9 cellular contexts compared by ENCODE assay signal in the genomic region with DNA sequence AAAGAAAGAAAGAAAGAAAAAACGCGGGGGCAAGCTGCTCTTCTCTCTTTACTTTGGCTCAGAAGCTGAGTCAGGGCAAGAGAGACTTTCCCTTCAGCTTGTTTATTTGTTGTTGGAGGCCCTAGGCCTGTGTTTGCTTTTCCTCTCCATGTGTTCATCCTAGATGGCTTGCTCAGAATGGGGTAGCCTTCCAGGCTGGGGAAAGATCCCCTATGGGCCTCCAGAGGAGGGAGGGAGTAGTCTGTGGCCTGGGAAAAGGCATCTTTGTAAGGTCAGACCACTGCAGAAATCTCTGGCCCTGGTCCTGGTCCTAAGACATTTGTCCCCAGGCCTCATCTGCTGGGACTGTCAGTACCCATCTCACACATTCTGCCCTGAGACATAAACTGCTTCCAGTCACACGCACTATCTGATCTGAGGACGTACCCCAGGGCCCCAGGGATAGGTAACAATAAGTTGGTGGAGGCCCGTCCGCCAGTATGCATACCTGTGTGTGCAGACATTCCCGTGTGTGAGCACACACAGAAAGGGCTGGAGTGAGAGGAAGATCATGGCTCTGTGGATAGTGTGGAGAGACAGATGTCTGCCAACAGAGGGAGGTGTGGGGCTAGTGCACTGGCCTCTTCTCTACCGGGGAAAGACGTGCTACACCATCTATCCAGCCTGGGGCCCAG. TPM values are rescaled to one million over a fixed set of nuclear protein-coding genes. Genes with fewer than 3 reads are reported as not detected.
A peak's percentile ranks its signal among the peaks of the same experiment; 100 is the strongest.
DNase-seq lines count a peak whose midpoint lies in the region; ATAC-seq, FAIRE-seq and TF ChIP-seq lines count a peak whose summit lies in the region.
"Had no signal": no experiment of that assay in that cellular context is flagged by ENCODE, and none has a peak within 500 bp of the region (broad histone marks: within the 10 kb centered on the region; RNA-seq: fewer than 3 reads in every experiment).

No MANE protein-coding gene starts in this region.

- FAIRE-seq in HTR-8/SVneo (lab: Jason Lieb, UNC) (no peak), GM12878 (lab: Jason Lieb, UNC) (no peak)

- no peak overlapping the region for H3K27ac Mint-ChIP-seq in stimulated activated naive B cell treated with anti-CD40 and anti-IgM and Interleukin-4, amounts not matched to agents 10 μg/mL and 1 μg/mL and 100 μg/mL, for 72 hours

- TF ChIP-seq EP300 in GM12878 (IDR thresholded peaks at IDR 0.05; ENCODE audit: borderline replicate concordance in 1 of 2, control insufficient read depth in 1 of 2, low read depth in 2 of 2, low read length in 2 of 2): no peak

- SMC1A ChIA-PET in GM12878 (lab: Charles Lee; ENCODE audit: uncharacterized antibody, unreplicated experiment): interaction anchor here (0.5 to 17.4 kb wide), 12 partner anchors 8 to 177 kb away, joined by 3 to 277 read pairs (median 6); no protein-coding TSS in a partner anchor

- H3K36me3 Mint-ChIP-seq in stimulated activated naive B cell treated with anti-CD40 and anti-IgM and Interleukin-4, amounts not matched to agents 10 μg/mL and 1 μg/mL and 100 μg/mL, for 72 hours: no peaks in the 10 kb centered on the region
- H3K36me3 Mint-ChIP-seq: activated naive CD4-positive, alpha-beta T cell treated with anti-CD3 and anti-CD28 coated beads, Interleukin-2, amount 50 U/mL, for 24 hours had no signal

- TF ChIP-seq POLR2A in GM12878 (IDR thresholded peaks at IDR 0.05; ENCODE audit: low read depth, low read length): no peak

- POLR2A ChIA-PET in GM12878 (lab: Charles Lee): interaction anchor here (0.7 to 1.2 kb wide), 3 partner anchors 96 to 139 kb away, joined by 3 read pairs; no protein-coding TSS in a partner anchor

- H3K4me2 ChIP-seq in GM12878 (ENCODE audit: control insufficient read depth, insufficient read depth): no peak overlapping the region

- RAD21 ChIA-PET in GM12878 (lab: Charles Lee; ENCODE audit: unreplicated experiment): interaction anchor here (1.0 to 18.1 kb wide), 9 partner anchors 9 to 177 kb away, joined by 3 to 214 read pairs (median 5); a partner anchor contains a TSS

- TF ChIP-seq CTCF in GM12878 (IDR thresholded peaks at IDR 0.05 in 2 of 3, conservative IDR thresholded peaks at IDR 0.05 in 1 of 3; ENCODE audit: control insufficient read depth in 2 of 3, extremely low read depth in 1 of 3, insufficient read depth in 1 of 3, low read depth in 3 of 3, low read length in 3 of 3): peak; percentile 56 to 83 (median 78)

- CTCF ChIA-PET in GM12878 (lab: Yijun Ruan, JAX): interaction anchor here (0.8 to 14.9 kb wide), 17 partner anchors 9 to 676 kb away, joined by 3 to 312 read pairs (median 5); a partner anchor contains a TSS

- no peaks in the 10 kb centered on the region for H3K9me3 Mint-ChIP-seq in stimulated activated naive B cell treated with anti-CD40 and anti-IgM and Interleukin-4, amounts not matched to agents 10 μg/mL and 1 μg/mL and 100 μg/mL, for 72 hours
- H3K9me3 Mint-ChIP-seq: activated naive CD4-positive, alpha-beta T cell treated with anti-CD3 and anti-CD28 coated beads, Interleukin-2, amount 50 U/mL, for 24 hours had no signal

- no peak overlapping the region for H3K9ac ChIP-seq in GM12878 (ENCODE audit: control insufficient read depth, insufficient read depth, low read length)

- TF ChIP-seq RAD21 in GM12878 (IDR thresholded peaks at IDR 0.05; ENCODE audit: insufficient read depth, low read depth, low read length): peak; percentile 68

- no peak overlapping the region for H3K4me3 ChIP-seq in GM12878

- no TSS peak for BruUV-seq in GM12878 (replicated peaks; lab: Mats Ljungman, UMichigan)

- intact Hi-C loops in GM12878 (cut with micrococcal nuclease; ENCODE audit: unreplicated experiment): no loop called here

- H3K27me3 ChIP-seq in GM12878 (replicated peaks in 1 of 2; ENCODE audit: control insufficient read depth in 2 of 2, insufficient read depth in 2 of 2, low read length in 1 of 2): no peaks in the 10 kb centered on the region

- ATAC-seq in GM12878: peak; percentile 49
- ATAC-seq in stimulated activated naive B cell treated with anti-CD40 and anti-IgM and Interleukin-4, amounts not matched to agents 10 μg/mL and 1 μg/mL and 100 μg/mL, for 72 hours (replicated peaks): no peak
- ATAC-seq in GM19397 (IDR thresholded peaks at IDR 0.05; ENCODE audit: unreplicated experiment): no peak

- WGBS in GM12878 (ENCODE audit: insufficient coverage, insufficient replicate concordance, low lambda C conversion rate, missing lambda C conversion rate): 28% methylated on average over 9 of the region's 9 CpGs

- no peak overlapping the region for H3K27ac ChIP-seq in GM12878 (ENCODE audit: control insufficient read depth, insufficient read depth)

- no peaks in the 10 kb centered on the region for H3K36me3 ChIP-seq in GM12878 (ENCODE audit: control insufficient read depth in 2 of 2, insufficient read depth in 2 of 2, low read length in 1 of 2)

- in situ Hi-C loops in GM12878 (cut with MboI): loop anchor here (5.0 kb wide), 2 partner anchors 90 to 165 kb away; no protein-coding TSS in a partner anchor

- no peak overlapping the region for H3K4me3 Mint-ChIP-seq in stimulated activated naive B cell treated with anti-CD40 and anti-IgM and Interleukin-4, amounts not matched to agents 10 μg/mL and 1 μg/mL and 100 μg/mL, for 72 hours
- H3K4me3 Mint-ChIP-seq: activated naive CD4-positive, alpha-beta T cell treated with anti-CD3 and anti-CD28 coated beads, Interleukin-2, amount 50 U/mL, for 24 hours had no signal

- H2AFZ ChIP-seq in GM12878 (ENCODE audit: control insufficient read depth, low read depth, low read length): no peak overlapping the region

- H3K4me1 Mint-ChIP-seq in stimulated activated naive B cell treated with anti-CD40 and anti-IgM and Interleukin-4, amounts not matched to agents 10 μg/mL and 1 μg/mL and 100 μg/mL, for 72 hours: peaks cover 39 to 48% of the 10 kb centered on the region in 2 donors

- no peaks in the 10 kb centered on the region for H3K27me3 Mint-ChIP-seq in stimulated activated naive B cell treated with anti-CD40 and anti-IgM and Interleukin-4, amounts not matched to agents 10 μg/mL and 1 μg/mL and 100 μg/mL, for 72 hours
- H3K27me3 Mint-ChIP-seq: activated naive CD4-positive, alpha-beta T cell treated with anti-CD3 and anti-CD28 coated beads, Interleukin-2, amount 50 U/mL, for 24 hours had no signal

- H3K4me1 ChIP-seq in GM12878 (ENCODE audit: control insufficient read depth, insufficient read depth, low read length): peaks cover 22% of the 10 kb centered on the region

- H3K9me3 ChIP-seq in GM12878 (replicated peaks; ENCODE audit: control insufficient read depth, insufficient read depth, low read length): no peaks in the 10 kb centered on the region

- DNase-seq in EL (peak; percentile 68), HTR-8/SVneo (ENCODE audit: insufficient read length, low spot score) (peak; percentile 89), SKM-1 (lab: John Stamatoyannopoulos, UW; ENCODE audit: unreplicated experiment) (peak; percentile 33), GM12878 (ENCODE audit: low read depth, low spot score) (no peak), iPS-NIHi7 (ENCODE audit: extremely low spot score) (peak; percentile 83)
- DNase-seq in stimulated activated CD4-positive, alpha-beta T cell treated with anti-CD3 and anti-CD28 coated beads, Interleukin-2, amount 100 ng/mL, for 4 hours (ENCODE audit: low read depth): peak; percentile 39
- DNase-seq in stimulated activated naive B cell treated with anti-CD40 and anti-IgM and Interleukin-4, amounts not matched to agents 10 μg/mL and 1 μg/mL and 100 μg/mL, for 72 hours: no peak

- H3K79me2 ChIP-seq in GM12878 (ENCODE audit: control insufficient read depth, insufficient read depth, low read length): peaks cover 11% of the 10 kb centered on the region

- H4K20me1 ChIP-seq in GM12878 (ENCODE audit: control insufficient read depth, insufficient read depth): no peaks in the 10 kb centered on the region

RNA-seq across cellular contexts. Expression of a gene that starts 4.9 kb away (rescaled TPM):
- 120 and 125 TPM in 2 replicates for total RNA-seq in GM12878 (2013; cell fraction: nucleolus; rRNA removed)
- 108 and 117 TPM in 2 replicates for total RNA-seq in GM12878 (2014; rRNA removed)
- 91.3 and 103 TPM in 2 replicates for total RNA-seq in GM12878 (2014; rRNA removed; fragmentation: Illumina TruSeq; extraction: Trizol)
- 171 and 188 TPM in 2 replicates for total RNA-seq in GM12878 (2021)
- polyA plus RNA-seq in GM12878 (2011; ENCODE audit: low read depth): 65.1 TPM
- 250 and 279 TPM in 2 replicates for polyA plus RNA-seq in GM12878 (2011; rRNA removed)
- polyA plus RNA-seq in GM12878 (2011; cell fraction: cytosol; rRNA removed): 198 and 249 TPM in 2 replicates
- polyA plus RNA-seq in GM12878 (2011; cell fraction: nucleus; rRNA removed): 86.6 and 104 TPM in 2 replicates
- 88.3 and 146 TPM in 2 replicates for polyA plus RNA-seq in GM12878 (2012)
- 181 and 230 TPM in 2 replicates for polyA plus RNA-seq in GM12878 (2014; fragmentation: Illumina TruSeq; extraction: Trizol)
- polyA plus RNA-seq in GM12878 (2014; fragmentation: Nextera tagmentation; extraction: Ambion mirVana): 10 to 100 TPM; 77.5 to 86.1 TPM
- polyA plus RNA-seq in GM12878 (2014; rRNA removed): 119 and 131 TPM in 2 replicates
- polyA plus RNA-seq in GM12878 (2016; fragmentation: Nextera tagmentation; extraction: Ambion mirVana): 10 to 100 TPM; 68.7 to 70.2 TPM
- polyA minus RNA-seq in GM12878 (2011; rRNA and poly(A)+ RNA removed): 294 and 320 TPM in 2 replicates
- 122 TPM in 2 replicates for polyA minus RNA-seq in GM12878 (2011; cell fraction: cytosol; rRNA and poly(A)+ RNA removed)
- 31.3 and 34.6 TPM in 2 replicates for polyA minus RNA-seq in GM12878 (2011; cell fraction: nucleus; rRNA and poly(A)+ RNA removed)

RNA-seq across cellular contexts. Expression of a gene that starts 12.1 kb away (rescaled TPM):
- total RNA-seq in GM12878 (2013; cell fraction: nucleolus; rRNA removed): not detected in 2 replicates
- total RNA-seq in GM12878 (2014; rRNA removed): 0.17 and 0.22 TPM in 2 replicates
- 0.14 TPM in 1 of 2 replicates, not detected in the other for total RNA-seq in GM12878 (2014; rRNA removed; fragmentation: Illumina TruSeq; extraction: Trizol)
- 0.05 and 0.08 TPM in 2 replicates for total RNA-seq in GM12878 (2021)
- not detected for polyA plus RNA-seq in GM12878 (2011; ENCODE audit: low read depth)
- polyA plus RNA-seq in GM12878 (2011; rRNA removed): 0.05 and 0.06 TPM in 2 replicates
- polyA plus RNA-seq in GM12878 (2011; cell fraction: cytosol; rRNA removed): 0.03 and 0.06 TPM in 2 replicates
- 0.24 and 0.35 TPM in 2 replicates for polyA plus RNA-seq in GM12878 (2011; cell fraction: nucleus; rRNA removed)
- polyA plus RNA-seq in GM12878 (2012): 0.07 TPM in 1 of 2 replicates, not detected in the other
- polyA plus RNA-seq in GM12878 (2014; fragmentation: Illumina TruSeq; extraction: Trizol): 0.09 and 0.27 TPM in 2 replicates
- polyA plus RNA-seq in GM12878 (2014; fragmentation: Nextera tagmentation; extraction: Ambion mirVana): not detected
- not detected in 2 replicates for polyA plus RNA-seq in GM12878 (2014; rRNA removed)
- not detected for polyA plus RNA-seq in GM12878 (2016; fragmentation: Nextera tagmentation; extraction: Ambion mirVana)
- not detected in 2 replicates for polyA minus RNA-seq in GM12878 (2011; rRNA and poly(A)+ RNA removed)
- not detected in 2 replicates for polyA minus RNA-seq in GM12878 (2011; cell fraction: cytosol; rRNA and poly(A)+ RNA removed)
- polyA minus RNA-seq in GM12878 (2011; cell fraction: nucleus; rRNA and poly(A)+ RNA removed): not detected in 2 replicates

RNA-seq across cellular contexts. Expression of a gene that starts 55.6 kb away (rescaled TPM):
- total RNA-seq in GM12878 (2013; cell fraction: nucleolus; rRNA removed): 9.0 and 14.8 TPM in 2 replicates
- total RNA-seq in GM12878 (2014; rRNA removed): 75.0 and 79.8 TPM in 2 replicates
- 66.2 and 75.1 TPM in 2 replicates for total RNA-seq in GM12878 (2014; rRNA removed; fragmentation: Illumina TruSeq; extraction: Trizol)
- total RNA-seq in GM12878 (2021): 54.4 and 58.6 TPM in 2 replicates
- polyA plus RNA-seq in GM12878 (2011; ENCODE audit: low read depth): 37.9 TPM
- polyA plus RNA-seq in GM12878 (2011; rRNA removed): 71.7 and 117 TPM in 2 replicates
- polyA plus RNA-seq in GM12878 (2011; cell fraction: cytosol; rRNA removed): 24.1 and 29.0 TPM in 2 replicates
- polyA plus RNA-seq in GM12878 (2011; cell fraction: nucleus; rRNA removed): 17.1 and 21.6 TPM in 2 replicates
- polyA plus RNA-seq in GM12878 (2012): 58.3 and 73.0 TPM in 2 replicates
- 66.9 and 71.3 TPM in 2 replicates for polyA plus RNA-seq in GM12878 (2014; fragmentation: Illumina TruSeq; extraction: Trizol)
- 100 to 1,000 TPM; 106 to 120 TPM for polyA plus RNA-seq in GM12878 (2014; fragmentation: Nextera tagmentation; extraction: Ambion mirVana)
- 79.2 and 94.4 TPM in 2 replicates for polyA plus RNA-seq in GM12878 (2014; rRNA removed)
- polyA plus RNA-seq in GM12878 (2016; fragmentation: Nextera tagmentation; extraction: Ambion mirVana): 100 to 1,000 TPM; 147 to 164 TPM
- 10.4 and 14.8 TPM in 2 replicates for polyA minus RNA-seq in GM12878 (2011; rRNA and poly(A)+ RNA removed)
- 5.7 and 10.3 TPM in 2 replicates for polyA minus RNA-seq in GM12878 (2011; cell fraction: cytosol; rRNA and poly(A)+ RNA removed)
- polyA minus RNA-seq in GM12878 (2011; cell fraction: nucleus; rRNA and poly(A)+ RNA removed): 6.6 and 7.6 TPM in 2 replicates

Comparison
In these comparisons a context has a peak if more than half of its experiments do, and no peak if none do; other contexts are left out.
1. DNase-seq: peak in EL (single experiment), HTR-8/SVneo (single experiment), SKM-1 (single experiment), iPS-NIHi7 (single experiment) and stimulated activated CD4-positive, alpha-beta T cell treated with anti-CD3 and anti-CD28 coated beads, Interleukin-2, amount 100 ng/mL, for 4 hours (single experiment); none in GM12878 (single experiment) and stimulated activated naive B cell treated with anti-CD40 and anti-IgM and Interleukin-4, amounts not matched to agents 10 μg/mL and 1 μg/mL and 100 μg/mL, for 72 hours (single experiment).